ENCODE assay signal across 8 cellular contexts in the genomic region with DNA sequence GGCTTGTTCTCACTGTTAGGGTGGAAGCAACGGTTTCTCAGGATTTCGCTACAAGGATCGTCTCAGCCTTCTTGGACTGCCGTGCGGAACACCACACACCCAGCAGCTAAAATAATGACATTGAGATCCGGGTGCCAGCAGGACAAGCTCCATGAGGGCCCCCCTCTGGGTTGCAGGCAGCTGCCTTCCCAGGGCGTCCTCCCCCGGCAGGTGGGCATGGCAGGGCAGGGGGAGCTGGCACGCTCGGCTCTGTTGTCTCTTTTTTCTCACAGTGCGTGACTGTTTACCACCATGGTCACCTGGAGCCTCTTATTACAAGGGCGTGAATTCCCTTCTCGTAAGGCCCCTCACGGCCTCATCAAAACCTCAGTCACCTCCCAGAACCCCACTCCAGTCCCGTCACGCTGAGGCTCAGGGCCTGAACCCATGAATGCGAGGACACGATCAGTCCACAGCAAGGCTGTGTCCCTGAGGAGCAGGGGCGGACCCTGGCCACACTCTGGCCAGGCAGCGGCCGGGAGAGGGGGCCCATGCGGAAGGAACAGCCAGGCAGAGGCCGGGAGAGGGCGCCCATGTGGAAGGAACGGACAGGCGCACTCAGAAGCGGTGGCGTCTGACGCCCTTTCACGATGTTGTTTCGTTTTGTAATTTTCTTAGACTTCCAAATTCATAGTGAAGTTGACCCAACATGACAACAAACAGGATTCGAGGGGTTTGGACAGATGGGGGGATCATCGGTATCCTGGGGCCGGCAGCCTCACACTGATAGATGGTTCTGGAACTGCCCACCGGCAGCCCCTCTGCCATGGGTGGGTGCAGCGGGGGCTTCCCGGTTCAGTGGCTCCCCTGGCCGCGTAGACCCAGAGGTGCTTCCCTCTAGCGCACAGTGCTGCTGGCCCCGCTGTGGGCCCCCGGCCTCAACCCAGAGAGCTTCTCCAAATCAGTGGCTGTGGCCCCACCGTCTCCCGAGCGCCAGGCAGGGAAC. TPM values are rescaled to one million over a fixed set of nuclear protein-coding genes. Genes with fewer than 3 reads are reported as not detected.
DNase-seq lines count a peak whose midpoint lies in the region; ATAC-seq, FAIRE-seq and TF ChIP-seq lines count a peak whose summit lies in the region.

No MANE protein-coding gene starts in this region.

- peak overlapping the region; percentile 8 for H2AFZ ChIP-seq in smooth muscle cell (ENCODE audit: low read depth)

- no peaks in the 10 kb centered on the region for H4K20me1 ChIP-seq in DOHH2 (ENCODE audit: control insufficient read depth, insufficient read depth, low read depth, low read length)
- H4K20me1 ChIP-seq in smooth muscle cell (ENCODE audit: low read depth) = no peaks in the 10 kb centered on the region

- H3K4me1 ChIP-seq in DOHH2 (ENCODE audit: control insufficient read depth, low read length) = peaks cover 29% of the 10 kb centered on the region
- H3K4me1 ChIP-seq in smooth muscle cell (ENCODE audit: low read depth) = peaks cover 4% of the 10 kb centered on the region

- H3K4me2 ChIP-seq in DOHH2 (ENCODE audit: low read length) (peak overlapping the region; percentile 63), smooth muscle cell (peak overlapping the region; percentile 70)

- no peaks in the 10 kb centered on the region; the same call in 1 of the 2 replicates for H3K27me3 ChIP-seq in DOHH2 (ENCODE audit: control insufficient read depth, low read length)
- H3K27me3 ChIP-seq in bronchial epithelial cell (ENCODE audit: control insufficient read depth, insufficient read depth, low read length) = peaks cover 20% of the 10 kb centered on the region
- peaks cover 19% of the 10 kb centered on the region for H3K27me3 ChIP-seq in smooth muscle cell (ENCODE audit: low read depth)

- H3K9me3 Mint-ChIP-seq in IgD-negative memory B cell = no peaks in the 10 kb centered on the region

- WGBS in smooth muscle cell (ENCODE audit: low lambda C conversion rate) = 50% methylated on average over 45 of the region's 45 CpGs

- H3K9me2 ChIP-seq in DOHH2 (replicated peaks; ENCODE audit: control insufficient read depth, low read length) = no peaks in the 10 kb centered on the region

- no peak for FAIRE-seq in bronchial epithelial cell (lab: Jason Lieb, UNC)

- peaks cover 11 to 21% (median 12%) of the 10 kb centered on the region in 3 donors for H3K4me1 Mint-ChIP-seq in IgD-negative memory B cell

- peak; percentile 87 for TF ChIP-seq CTCF in DOHH2 (IDR thresholded peaks at IDR 0.05; ENCODE audit: low read depth, low read length, poor library complexity, severe bottlenecking)
- TF ChIP-seq CTCF in RWPE1 (conservative IDR thresholded peaks at IDR 0.05; ENCODE audit: low read depth) = peak; percentile 89
- TF ChIP-seq CTCF in bronchial epithelial cell (IDR thresholded peaks at IDR 0.05; ENCODE audit: insufficient read depth, low read length, severe bottlenecking) = peak; percentile 76
- TF ChIP-seq CTCF in smooth muscle cell (IDR thresholded peaks at IDR 0.05; ENCODE audit: borderline replicate concordance, insufficient read depth, poor library complexity, severe bottlenecking) = peak; percentile 48

- CTCF ChIA-PET in RWPE1 (lab: Yijun Ruan, JAX) = interaction anchor here (0.6 to 1.4 kb wide), 13 partner anchors 9 to 572 kb away, joined by 3 to 9 read pairs (median 3); no protein-coding TSS in a partner anchor

- ATAC-seq in HG02884 (IDR thresholded peaks at IDR 0.05; ENCODE audit: unreplicated experiment) (no peak), HG03097 (IDR thresholded peaks at IDR 0.05; ENCODE audit: low FRiP score, unreplicated experiment) (no peak)

- H3K79me2 ChIP-seq in DOHH2 (ENCODE audit: control insufficient read depth, low read length) (no peaks in the 10 kb centered on the region), smooth muscle cell (ENCODE audit: low read depth) (no peaks in the 10 kb centered on the region)

- POLR2A ChIA-PET in RWPE1 (lab: Yijun Ruan, JAX; ENCODE audit: low non-redundant PET) = no interaction called here

- H3K36me3 ChIP-seq in DOHH2 (ENCODE audit: control insufficient read depth, low read length) (no peaks in the 10 kb centered on the region), bronchial epithelial cell (ENCODE audit: control insufficient read depth, insufficient read depth, low read length) (no peaks in the 10 kb centered on the region), smooth muscle cell (ENCODE audit: low read depth) (no peaks in the 10 kb centered on the region)

- no peaks in the 10 kb centered on the region for H3K36me3 Mint-ChIP-seq in IgD-negative memory B cell

- H3K9me3 ChIP-seq in DOHH2 (ENCODE audit: control insufficient read depth, insufficient read depth, low read length) = no peaks in the 10 kb centered on the region
- H3K9me3 ChIP-seq in smooth muscle cell (replicated peaks; ENCODE audit: low read depth) = no peaks in the 10 kb centered on the region

- H3K27ac ChIP-seq in DOHH2 (ENCODE audit: low read depth, low read length) (no peak overlapping the region), RWPE1 (no peak overlapping the region), smooth muscle cell (ENCODE audit: low read depth) (no peak overlapping the region)

- H3K27ac Mint-ChIP-seq in IgD-negative memory B cell = peak overlapping the region in 1 of 3 donors; percentile 82

- peak overlapping the region; percentile 69 to 97 (median 84) for H3K4me3 Mint-ChIP-seq in IgD-negative memory B cell

- H3F3A ChIP-seq in DOHH2 (ENCODE audit: control insufficient read depth, insufficient read depth) = peaks cover 13% of the 10 kb centered on the region
- H3F3A ChIP-seq in smooth muscle cell (ENCODE audit: low read depth) = peaks cover 18% of the 10 kb centered on the region

- H3K9ac ChIP-seq in smooth muscle cell (ENCODE audit: low read depth) = no peak overlapping the region

- DNase-seq in RWPE1 (ENCODE audit: low spot score) (peak; percentile 52), bronchial epithelial cell (ENCODE audit: low read depth) (peak; percentile 30), iris pigment epithelial cell (ENCODE audit: low read depth) (peak; percentile 73), smooth muscle cell (lab: John Stamatoyannopoulos, UW; ENCODE audit: unreplicated experiment) (peak; percentile 27)

- peak overlapping the region; percentile 61 for H3K4me3 ChIP-seq in DOHH2 (ENCODE audit: low read length)
- H3K4me3 ChIP-seq in bronchial epithelial cell (ENCODE audit: low read depth, low read length) = peak overlapping the region; percentile 29
- peak overlapping the region; percentile 39 for H3K4me3 ChIP-seq in smooth muscle cell

- H3K27me3 Mint-ChIP-seq in IgD-negative memory B cell = peaks cover 25% of the 10 kb centered on the region

RNA-seq across cellular contexts. Expression of a gene that starts 10.0 kb away (rescaled TPM):
- polyA plus RNA-seq in IgD-negative memory B cell (not detected), smooth muscle cell (not detected in 2 replicates)
- total RNA-seq in bronchial epithelial cell (not detected in 2 replicates), smooth muscle cell (not detected in 2 replicates)

RNA-seq across cellular contexts. Expression of a gene that starts 18.2 kb away (rescaled TPM):
- polyA plus RNA-seq in IgD-negative memory B cell = not detected
- not detected in 2 replicates for total RNA-seq in bronchial epithelial cell
- not detected in 2 replicates for total RNA-seq in smooth muscle cell
- polyA plus RNA-seq in smooth muscle cell = not detected in 2 replicates
